10 cellular contexts compared by ENCODE assay signal in the genomic region with DNA sequence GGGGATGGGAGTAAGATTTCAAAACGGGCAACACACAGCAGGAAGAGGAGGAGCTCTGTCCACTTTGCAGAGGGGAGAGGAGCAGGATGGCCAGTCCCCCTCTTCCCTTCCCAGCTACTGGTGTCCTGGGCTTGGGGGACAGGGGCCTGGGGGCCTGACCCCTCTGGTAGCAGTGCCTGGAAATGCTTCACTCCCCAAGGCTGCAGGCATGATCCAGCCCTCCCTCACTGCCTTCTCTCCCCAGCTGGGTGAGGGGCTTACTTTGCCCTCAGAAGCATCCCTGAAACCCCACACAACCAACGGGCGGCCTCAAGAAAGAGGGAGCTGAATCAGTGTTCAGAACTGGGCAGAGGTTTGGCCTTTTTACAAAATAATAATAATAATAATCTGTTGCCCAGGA.
"Had no signal": no experiment of that assay in that cellular context is flagged by ENCODE, and none has a peak within 500 bp of the region (broad histone marks: within the 10 kb centered on the region; RNA-seq: fewer than 3 reads in every experiment).

No MANE protein-coding gene starts in this region.

- DNase-seq: activated CD4-positive, alpha-beta memory T cell treated with anti-CD3 and anti-CD28 coated beads, Interleukin-2, amount 10 ng/mL, durations not matched to agents 7 days and 5 days; activated CD4-positive, alpha-beta T cell treated with anti-CD3 and anti-CD28 coated beads for 1 hour; activated effector memory CD4-positive, alpha-beta T cell treated with Interleukin-2 at 50 U/mL for 16 hours; erythroblast; mesendoderm; pancreas; small intestine; T-helper 9 cell; tibial artery had no signal

- H3K27ac ChIP-seq: pancreas had no signal

- ATAC-seq: pancreas; stimulated activated memory B cell treated with anti-CD40 and anti-IgM and Interleukin-4, amounts not matched to agents 10 μg/mL and 1 μg/mL and 100 μg/mL, for 72 hours had no signal

- H3K27me3 ChIP-seq: pancreas, tibial artery had no signal

- H3K36me3 ChIP-seq: pancreas, tibial artery had no signal

- H3K9me3 ChIP-seq: pancreas, tibial artery had no signal

- FAIRE-seq: pancreas, small intestine had no signal

- H3K4me3 ChIP-seq: pancreas, tibial artery had no signal
